12 cellular contexts compared by ENCODE assay signal in the genomic region with DNA sequence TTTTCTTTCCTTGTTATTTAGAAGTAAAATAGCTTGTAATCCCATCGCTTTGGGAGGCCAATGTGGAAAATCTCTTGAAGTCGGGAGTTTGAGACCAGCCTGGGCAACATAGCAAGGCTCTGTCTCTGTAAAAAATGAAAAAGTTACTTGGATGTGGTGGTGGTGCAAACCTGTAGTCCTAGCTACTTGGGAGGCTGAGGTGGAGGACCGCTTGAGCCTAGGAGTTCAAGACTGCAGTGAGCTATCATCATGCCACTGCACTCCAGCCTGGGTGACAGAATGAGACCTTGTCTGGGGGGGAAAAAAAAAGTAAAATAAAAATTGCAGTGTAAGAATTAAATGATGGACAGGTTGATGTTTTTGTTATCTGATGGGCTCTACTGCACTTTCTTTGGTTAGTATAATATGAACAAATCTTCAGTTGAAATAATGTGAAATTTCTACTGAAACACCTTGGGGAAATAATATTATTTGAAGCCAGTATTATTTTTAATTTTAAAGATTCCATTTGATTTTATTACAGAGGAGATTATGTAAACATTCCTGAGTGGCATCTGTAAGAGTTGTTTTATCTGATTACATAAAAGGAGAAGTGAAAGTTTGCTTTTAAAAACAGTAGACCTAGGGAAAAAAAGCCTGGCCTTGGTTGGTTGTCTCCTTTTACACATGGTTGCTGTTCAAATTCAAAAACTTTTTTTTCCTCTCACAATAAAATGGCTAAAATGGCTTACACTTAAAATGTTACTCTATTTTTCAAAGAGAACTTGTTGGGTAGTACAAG. TPM values are rescaled to one million over a fixed set of nuclear protein-coding genes. Genes with fewer than 3 reads are reported as not detected.
DNase-seq lines count a peak whose midpoint lies in the region; ATAC-seq, FAIRE-seq and TF ChIP-seq lines count a peak whose summit lies in the region.
"Had no signal": no experiment of that assay in that cellular context is flagged by ENCODE, and none has a peak within 500 bp of the region (broad histone marks: within the 10 kb centered on the region; RNA-seq: fewer than 3 reads in every experiment).

No MANE protein-coding gene starts in this region.

- 90% methylated on average over 3 of the region's 3 CpGs for WGBS in K562 (ENCODE audit: insufficient coverage, low coverage, missing lambda C conversion rate)
- WGBS in ovary, 3 donors = 88 to 93% (median 93%) methylated on average over 3 of the region's 3 CpGs

- peaks cover 11 to 17% of the 10 kb centered on the region in 2 experiments; a peak in 4 of 5 replicates for H3K4me1 ChIP-seq in K562 (replicated peaks in 1 of 2; ENCODE audit: control insufficient read depth in 2 of 2, insufficient read depth in 2 of 2, low read length in 2 of 2)
- no peaks in the 10 kb centered on the region for H3K4me1 ChIP-seq in parathyroid adenoma
- H3K4me1 ChIP-seq in ovary (ENCODE audit: insufficient read depth) = peaks cover 2% of the 10 kb centered on the region

- no peaks in the 10 kb centered on the region for H3K9me1 ChIP-seq in K562 (ENCODE audit: control insufficient read depth, insufficient read depth, low read length)

- CTCF ChIA-PET in K562 (lab: Yijun Ruan, JAX; ENCODE audit: low intra/inter-chr PET ratio) = no interaction called here

- H2AFZ ChIP-seq in K562 (ENCODE audit: low read depth, low read length) (no peak overlapping the region), parathyroid adenoma (no peak overlapping the region)

- TF ChIP-seq CTCF in K562 (IDR thresholded peaks at IDR 0.05 in 2 of 3, conservative IDR thresholded peaks at IDR 0.05 in 1 of 3; ENCODE audit: insufficient read depth in 2 of 3, low read depth in 1 of 3, low read length in 3 of 3) (no peak), parathyroid adenoma (IDR thresholded peaks at IDR 0.05) (no peak), glutamatergic neuron (IDR thresholded peaks at IDR 0.05; ENCODE audit: partially characterized antibody, unreplicated experiment) (no peak), ovary (IDR thresholded peaks at IDR 0.05) (no peak)

- no TSS peak for BruUV-seq in K562 (replicated peaks; lab: Mats Ljungman, UMichigan)

- no peak for FAIRE-seq in K562 (lab: Jason Lieb, UNC)
- FAIRE-seq: H54 had no signal

- peak overlapping the region; percentile 37 for H3K27ac Mint-ChIP-seq in activated CD4-positive, alpha-beta T cell treated with anti-CD3 and anti-CD28 coated beads, Interleukin-2, amount 10 ng/mL, durations not matched to agents 24 days and 14 days
- no peak overlapping the region for H3K27ac Mint-ChIP-seq in glutamatergic neuron (ENCODE audit: unreplicated experiment)

- in situ Hi-C loops in K562 (cut with MboI) = no loop called here

- TF ChIP-seq POLR2A in K562 (conservative IDR thresholded peaks at IDR 0.05) = no peak
- no peak for TF ChIP-seq POLR2A in ovary (IDR thresholded peaks at IDR 0.05)

- H3K9ac ChIP-seq in K562 (ENCODE audit: insufficient read depth in 1 of 2, low read depth in 2 of 2, low read length in 2 of 2) (no peak overlapping the region), parathyroid adenoma (no peak overlapping the region)

- no peaks in the 10 kb centered on the region for H3K9me3 Mint-ChIP-seq in activated CD4-positive, alpha-beta T cell treated with anti-CD3 and anti-CD28 coated beads, Interleukin-2, amount 10 ng/mL, durations not matched to agents 24 days and 14 days
- H3K9me3 Mint-ChIP-seq in glutamatergic neuron (ENCODE audit: unreplicated experiment) = no peaks in the 10 kb centered on the region
- H3K9me3 Mint-ChIP-seq: effector memory CD8-positive, alpha-beta T cell had no signal

- no peak overlapping the region for H3K4me3 ChIP-seq in K562
- no peak overlapping the region for H3K4me3 ChIP-seq in parathyroid adenoma (ENCODE audit: low read depth, low read length)
- H3K4me3 ChIP-seq in ovary = no peak overlapping the region

- intact Hi-C loops in activated CD4-positive, alpha-beta T cell treated with anti-CD3 and anti-CD28 coated beads, Interleukin-2, amount 10 ng/mL, durations not matched to agents 24 days and 14 days (cut with micrococcal nuclease) = no loop called here
- intact Hi-C loops in K562 (cut with micrococcal nuclease) = no loop called here
- intact Hi-C loops in ovary (cut with DNase I) = no loop called here

- H4K20me1 ChIP-seq in K562 (replicated peaks; ENCODE audit: control insufficient read depth, insufficient read depth, low read length) = no peaks in the 10 kb centered on the region; the same call in 1 of the 2 replicates

- H3K27me3 ChIP-seq in K562 (ENCODE audit: control insufficient read depth in 2 of 2, insufficient read depth in 2 of 2, low read length in 2 of 2) = no peaks in the 10 kb centered on the region
- H3K27me3 ChIP-seq in parathyroid adenoma (ENCODE audit: control insufficient read depth, insufficient read depth, low read length) = no peaks in the 10 kb centered on the region
- H3K27me3 ChIP-seq in ovary = no peaks in the 10 kb centered on the region

- H3K36me3 ChIP-seq in K562 (ENCODE audit: control insufficient read depth, insufficient read depth, low read length) (peaks cover 45% of the 10 kb centered on the region), parathyroid adenoma (ENCODE audit: control insufficient read depth, insufficient read depth, low read length) (no peaks in the 10 kb centered on the region), ovary (no peaks in the 10 kb centered on the region)

- H3K27ac ChIP-seq in K562 (ENCODE audit: extremely low read depth, low read depth, low read length) (no peak overlapping the region), parathyroid adenoma (no peak overlapping the region), ovary (no peak overlapping the region)

- H3K4me1 Mint-ChIP-seq in activated CD4-positive, alpha-beta T cell treated with anti-CD3 and anti-CD28 coated beads, Interleukin-2, amount 10 ng/mL, durations not matched to agents 24 days and 14 days = peaks cover 51% of the 10 kb centered on the region
- peaks cover 2% of the 10 kb centered on the region for H3K4me1 Mint-ChIP-seq in glutamatergic neuron (ENCODE audit: low read depth, unreplicated experiment)

- H3K4me2 ChIP-seq in K562 (ENCODE audit: insufficient read depth, low read length) = no peak overlapping the region
- H3K4me2 ChIP-seq in parathyroid adenoma (ENCODE audit: low read length) = peak overlapping the region; percentile 17

- TF ChIP-seq RAD21 in K562 (CRISPR knock-in tag; conservative IDR thresholded peaks at IDR 0.05 in 1 of 2, IDR thresholded peaks at IDR 0.05 in 1 of 2) = no peak

- H3K79me2 ChIP-seq in K562 (ENCODE audit: control insufficient read depth, insufficient read depth, low read length) = peaks cover 99% of the 10 kb centered on the region
- peaks cover 18% of the 10 kb centered on the region for H3K79me2 ChIP-seq in parathyroid adenoma

- no peaks in the 10 kb centered on the region for H3K27me3 Mint-ChIP-seq in activated CD4-positive, alpha-beta T cell treated with anti-CD3 and anti-CD28 coated beads, Interleukin-2, amount 10 ng/mL, durations not matched to agents 24 days and 14 days
- H3K27me3 Mint-ChIP-seq in glutamatergic neuron (ENCODE audit: unreplicated experiment) = no peaks in the 10 kb centered on the region
- H3K27me3 Mint-ChIP-seq: effector memory CD8-positive, alpha-beta T cell had no signal

- ATAC-seq in K562 = no peak

- H3K36me3 Mint-ChIP-seq in activated CD4-positive, alpha-beta T cell treated with anti-CD3 and anti-CD28 coated beads, Interleukin-2, amount 10 ng/mL, durations not matched to agents 24 days and 14 days (ENCODE audit: low read depth) = peaks cover 20% of the 10 kb centered on the region
- H3K36me3 Mint-ChIP-seq in glutamatergic neuron (ENCODE audit: unreplicated experiment) = no peaks in the 10 kb centered on the region

- no peak for TF ChIP-seq EP300 in K562 (IDR thresholded peaks at IDR 0.05; ENCODE audit: low read length)
- TF ChIP-seq EP300 in ovary (IDR thresholded peaks at IDR 0.05) = no peak

- POLR2A ChIA-PET in K562 (lab: Yijun Ruan, JAX) = interaction anchor here (1.8 to 2.2 kb wide), 2 partner anchors 11 to 17 kb away, joined by 8 to 23 read pairs; a partner anchor contains a TSS

- peaks cover 3% of the 10 kb centered on the region; the same call in 1 of the 2 replicates for H3K9me3 ChIP-seq in K562 (replicated peaks; ENCODE audit: control insufficient read depth, insufficient read depth, low read depth, low read length)
- no peaks in the 10 kb centered on the region for H3K9me3 ChIP-seq in parathyroid adenoma (ENCODE audit: control insufficient read depth, low read length)
- no peaks in the 10 kb centered on the region for H3K9me3 ChIP-seq in ovary

- H3K4me3 Mint-ChIP-seq in activated CD4-positive, alpha-beta T cell treated with anti-CD3 and anti-CD28 coated beads, Interleukin-2, amount 10 ng/mL, durations not matched to agents 24 days and 14 days = no peak overlapping the region
- no peak overlapping the region for H3K4me3 Mint-ChIP-seq in glutamatergic neuron (ENCODE audit: unreplicated experiment)

- DNase-seq in activated CD4-positive, alpha-beta T cell treated with anti-CD3 and anti-CD28 coated beads, Interleukin-2, amount 10 ng/mL, durations not matched to agents 24 days and 14 days = peak; percentile 53
- DNase-seq in activated CD4-positive, alpha-beta T cell treated with anti-CD3 and anti-CD28 coated beads for 48 hours = no peak
- DNase-seq in NOMO-1 treated with dmso at 0.1 percent for 144 hours (lab: John Stamatoyannopoulos, UW; ENCODE audit: unreplicated experiment) (peak; percentile 20), K562 (ENCODE audit: extremely low read depth in 1 of 4, low spot score in 3 of 4) (no peak), glutamatergic neuron (no peak), ovary (no peak), AG20443 (ENCODE audit: low spot score) (no peak)
- DNase-seq: aorta; effector memory CD8-positive, alpha-beta T cell; hypothalamus had no signal

RNA-seq across cellular contexts. Expression of a gene that starts 10.5 kb away (rescaled TPM):
- total RNA-seq in activated CD4-positive, alpha-beta T cell treated with anti-CD3 and anti-CD28 coated beads, Interleukin-2, amount 10 ng/mL, durations not matched to agents 24 days and 14 days = 53.5 and 56.5 TPM in 2 replicates
- total RNA-seq in K562 (2011; cell fraction: chromatin; rRNA removed; ENCODE audit: low replicate concordance) = 12.2 and 17.5 TPM in 2 replicates
- total RNA-seq in K562 (2011; cell fraction: nucleolus; rRNA removed) = 10.5 and 16.2 TPM in 2 replicates
- 17.0 and 26.2 TPM in 2 replicates for total RNA-seq in K562 (2011; cell fraction: nucleoplasm; rRNA removed)
- total RNA-seq in K562 (2014; rRNA removed) (82.2 and 120 TPM in 2 replicates), K562 (2014; rRNA removed; fragmentation: Illumina TruSeq; extraction: Trizol) (89.2 and 89.5 TPM in 2 replicates), K562 (2015; rRNA removed; fragmentation: Illumina TruSeq; extraction: Trizol) (141 and 142 TPM in 2 replicates), K562 (2021) (88.8 and 95.4 TPM in 2 replicates), glutamatergic neuron (ENCODE audit: unreplicated experiment) (19.4 TPM), ovary (10 to 100 TPM; 24.6 to 68.7 (median 53.1) TPM)
- polyA plus RNA-seq in K562 (2011; rRNA removed) (55.8 and 58.9 TPM in 2 replicates), K562 (2014; fragmentation: Illumina TruSeq; extraction: Trizol) (62.2 and 119 TPM in 2 replicates), K562 (2014; fragmentation: Nextera tagmentation; extraction: Ambion mirVana) (100 to 1,000 TPM; 350 to 378 TPM), K562 (2014; rRNA removed) (170 and 180 TPM in 2 replicates), ovary (10 to 100 TPM; 80.1 to 89.8 TPM)
- 49.9 and 58.8 TPM in 2 replicates for polyA plus RNA-seq in K562 (2011; cell fraction: cytosol; rRNA removed)
- polyA plus RNA-seq in K562 (2011; cell fraction: nucleus; rRNA removed) = 32.8 and 33.1 TPM in 2 replicates
- polyA plus RNA-seq in K562 (2012) = 84.9 and 145 TPM in 2 replicates
- 19.1 and 19.5 TPM in 2 replicates for polyA minus RNA-seq in K562 (2011; rRNA and poly(A)+ RNA removed)
- 28.2 and 36.0 TPM in 2 replicates for polyA minus RNA-seq in K562 (2011; cell fraction: cytosol; rRNA and poly(A)+ RNA removed)
- polyA minus RNA-seq in K562 (2011; cell fraction: nucleus; rRNA and poly(A)+ RNA removed) = 8.8 and 18.8 TPM in 2 replicates

RNA-seq across cellular contexts. Expression of a gene that starts 11.4 kb away (rescaled TPM):
- total RNA-seq in activated CD4-positive, alpha-beta T cell treated with anti-CD3 and anti-CD28 coated beads, Interleukin-2, amount 10 ng/mL, durations not matched to agents 24 days and 14 days = 114 and 115 TPM in 2 replicates
- 31.5 and 142 TPM in 2 replicates for total RNA-seq in K562 (2011; cell fraction: chromatin; rRNA removed; ENCODE audit: low replicate concordance)
- total RNA-seq in K562 (2011; cell fraction: nucleolus; rRNA removed) = 14.3 and 21.7 TPM in 2 replicates
- total RNA-seq in K562 (2011; cell fraction: nucleoplasm; rRNA removed) = 41.9 and 67.9 TPM in 2 replicates
- total RNA-seq in K562 (2014; rRNA removed) (63.2 and 67.6 TPM in 2 replicates), K562 (2014; rRNA removed; fragmentation: Illumina TruSeq; extraction: Trizol) (114 and 126 TPM in 2 replicates), K562 (2015; rRNA removed; fragmentation: Illumina TruSeq; extraction: Trizol) (87.5 and 96.4 TPM in 2 replicates), K562 (2021) (117 TPM in 2 replicates), glutamatergic neuron (ENCODE audit: unreplicated experiment) (44.9 TPM), ovary (10 to 100 TPM; 19.1 to 50.8 (median 35.7) TPM)
- polyA plus RNA-seq in K562 (2011; rRNA removed) (39.8 and 61.9 TPM in 2 replicates), K562 (2014; fragmentation: Illumina TruSeq; extraction: Trizol) (60.4 and 76.4 TPM in 2 replicates), K562 (2014; fragmentation: Nextera tagmentation; extraction: Ambion mirVana) (10 to 100 TPM; 37.8 to 41.3 TPM), K562 (2014; rRNA removed) (45.9 and 48.9 TPM in 2 replicates), ovary (10 to 100 TPM in 1 of 2 donors, 1 to 10 TPM in 1; 7.1 to 10.6 TPM)
- 5.5 and 10.9 TPM in 2 replicates for polyA plus RNA-seq in K562 (2011; cell fraction: cytosol; rRNA removed)
- 10.4 and 12.4 TPM in 2 replicates for polyA plus RNA-seq in K562 (2011; cell fraction: nucleus; rRNA removed)
- polyA plus RNA-seq in K562 (2012) = 29.9 and 48.2 TPM in 2 replicates
- 148 and 165 TPM in 2 replicates for polyA minus RNA-seq in K562 (2011; rRNA and poly(A)+ RNA removed)
- polyA minus RNA-seq in K562 (2011; cell fraction: cytosol; rRNA and poly(A)+ RNA removed) = 44.9 and 54.8 TPM in 2 replicates
- polyA minus RNA-seq in K562 (2011; cell fraction: nucleus; rRNA and poly(A)+ RNA removed) = 25.8 and 45.7 TPM in 2 replicates

RNA-seq across cellular contexts. Expression of a gene that starts 32.7 kb away (rescaled TPM):
- total RNA-seq in activated CD4-positive, alpha-beta T cell treated with anti-CD3 and anti-CD28 coated beads, Interleukin-2, amount 10 ng/mL, durations not matched to agents 24 days and 14 days = 0.14 and 0.21 TPM in 2 replicates
- total RNA-seq in K562 (2011; cell fraction: chromatin; rRNA removed; ENCODE audit: low replicate concordance) = not detected in 2 replicates
- not detected in 2 replicates for total RNA-seq in K562 (2011; cell fraction: nucleolus; rRNA removed)
- total RNA-seq in K562 (2011; cell fraction: nucleoplasm; rRNA removed) = not detected in 2 replicates
- not detected in 2 replicates for total RNA-seq in K562 (2014; rRNA removed)
- total RNA-seq in K562 (2014; rRNA removed; fragmentation: Illumina TruSeq; extraction: Trizol) = 0.11 and 0.16 TPM in 2 replicates
- 0.15 TPM in 1 of 2 replicates, not detected in the other for total RNA-seq in K562 (2015; rRNA removed; fragmentation: Illumina TruSeq; extraction: Trizol)
- total RNA-seq in K562 (2021) = 0.31 and 0.35 TPM in 2 replicates
- polyA plus RNA-seq in K562 (2011; rRNA removed) = 0.11 and 0.14 TPM in 2 replicates
- 0.07 and 0.12 TPM in 2 replicates for polyA plus RNA-seq in K562 (2011; cell fraction: cytosol; rRNA removed)
- not detected in 2 replicates for polyA plus RNA-seq in K562 (2011; cell fraction: nucleus; rRNA removed)
- polyA plus RNA-seq in K562 (2012) = 0.07 and 0.17 TPM in 2 replicates
- 0.11 TPM in 1 of 2 replicates, not detected in the other for polyA plus RNA-seq in K562 (2014; fragmentation: Illumina TruSeq; extraction: Trizol)
- polyA plus RNA-seq in K562 (2014; fragmentation: Nextera tagmentation; extraction: Ambion mirVana) = under 1 TPM; 0.23 to 0.45 TPM
- not detected in 2 replicates for polyA plus RNA-seq in K562 (2014; rRNA removed)
- polyA minus RNA-seq in K562 (2011; rRNA and poly(A)+ RNA removed) = 0.30 TPM in 1 of 2 replicates, not detected in the other
- not detected in 2 replicates for polyA minus RNA-seq in K562 (2011; cell fraction: cytosol; rRNA and poly(A)+ RNA removed)
- polyA minus RNA-seq in K562 (2011; cell fraction: nucleus; rRNA and poly(A)+ RNA removed) = not detected in 2 replicates
- total RNA-seq in glutamatergic neuron (ENCODE audit: unreplicated experiment) = 0.69 TPM
- total RNA-seq in ovary = 10 to 100 TPM; 11.4 to 26.1 (median 18.3) TPM
- 100 to 1,000 TPM in 1 of 2 donors, 10 to 100 TPM in 1; 22.9 to 108 TPM for polyA plus RNA-seq in ovary

Comparison
In these comparisons a context has a peak if more than half of its experiments do, and no peak if none do; other contexts are left out.
1. DNase-seq: peak in activated CD4-positive, alpha-beta T cell treated with anti-CD3 and anti-CD28 coated beads, Interleukin-2, amount 10 ng/mL, durations not matched to agents 24 days and 14 days (single experiment) and NOMO-1 treated with dmso at 0.1 percent for 144 hours (single experiment); none in activated CD4-positive, alpha-beta T cell treated with anti-CD3 and anti-CD28 coated beads for 48 hours (single experiment), K562 (0 of 4), glutamatergic neuron (single experiment), ovary (0 of 5) and AG20443 (single experiment).